In genomic region chr4:3224971-3225850, GRCh38 we compare ENCODE assay signal across 26 cellular contexts. TPM values are rescaled to one million over a fixed set of nuclear protein-coding genes. Genes with fewer than 3 reads are reported as not detected.
A peak's percentile ranks its signal among the peaks of the same experiment; 100 is the strongest.
DNase-seq lines count a peak whose midpoint lies in the region; ATAC-seq and TF ChIP-seq lines count a peak whose summit lies in the region.
"Had no signal": no experiment of that assay in that cellular context is flagged by ENCODE, and none has a peak within 500 bp of the region (broad histone marks: within the 10 kb centered on the region; RNA-seq: fewer than 3 reads in every experiment).

No MANE protein-coding gene starts in this region.

- H3K79me1 ChIP-seq in neuronal stem cell (ENCODE audit: low read depth, low read length), result peaks cover 5% of the 10 kb centered on the region

- no peak overlapping the region for H4K91ac ChIP-seq in neuronal stem cell (ENCODE audit: low read depth, low read length, poor library complexity)

- no peaks in the 10 kb centered on the region for H3F3A ChIP-seq in smooth muscle cell (ENCODE audit: low read depth)

- no peak for TF ChIP-seq CTCF in cardiac muscle cell (IDR thresholded peaks at IDR 0.05; ENCODE audit: low read depth, low read length)
- TF ChIP-seq CTCF in smooth muscle cell (IDR thresholded peaks at IDR 0.05; ENCODE audit: borderline replicate concordance, insufficient read depth, poor library complexity, severe bottlenecking), result no peak

- WGBS in right cardiac atrium, result 78% methylated on average over 23 of the region's 23 CpGs
- WGBS in neuronal stem cell (ENCODE audit: extremely low coverage in 2 of 2, insufficient read length in 2 of 2, insufficient replicate concordance in 1 of 2), 2 donors, result no CpG with 5 or more reads among the region's 23 CpGs
- 98% methylated on average over 21 of the region's 23 CpGs for WGBS in smooth muscle cell (ENCODE audit: low lambda C conversion rate)

- no peak overlapping the region for H2BK15ac ChIP-seq in neuronal stem cell (ENCODE audit: low read length)

- H3K4me1 ChIP-seq in right cardiac atrium (ENCODE audit: control insufficient read depth, insufficient read depth, low read length) (no peaks in the 10 kb centered on the region), cardiac muscle cell (ENCODE audit: low read depth) (peaks cover 7% of the 10 kb centered on the region), neuronal stem cell (ENCODE audit: control insufficient read depth in 2 of 2, insufficient read depth in 1 of 2, low read depth in 1 of 2, low read length in 2 of 2) (no peaks in the 10 kb centered on the region), smooth muscle cell (ENCODE audit: low read depth) (no peaks in the 10 kb centered on the region)
- H3K4me1 ChIP-seq: colonic mucosa had no signal

- peak; percentile 23 for DNase-seq in Right ventricle myocardium superior
- no peak for DNase-seq in right cardiac atrium
- peak in 1 of 2 donors; percentile 53 for DNase-seq in cardiac muscle cell (ENCODE audit: low read depth in 1 of 2, low spot score in 1 of 2)
- no peak for DNase-seq in neuronal stem cell (ENCODE audit: low spot score)
- no peak for DNase-seq in smooth muscle cell (lab: John Stamatoyannopoulos, UW; ENCODE audit: unreplicated experiment)
- no peak for DNase-seq in NK-92 treated with Interleukin-12 subunit alpha and Interleukin-12 subunit beta, amount 100 ng/mL, for 24 hours (lab: John Stamatoyannopoulos, UW)
- no peak for DNase-seq in HK-2 (ENCODE audit: unreplicated experiment)
- DNase-seq: activated CD4-positive, alpha-beta memory T cell treated with anti-CD3 and anti-CD28 coated beads for 36 hours; activated CD8-positive, alpha-beta memory T cell treated with anti-CD3 and anti-CD28 coated beads, Interleukin-2, amount 50 U/mL, for 4 hours; activated naive CD4-positive, alpha-beta T cell treated with anti-CD3 and anti-CD28 coated beads for 36 hours; brain microvascular endothelial cell; CD8-positive, alpha-beta T cell; colonic mucosa; effector CD8-positive, alpha-beta T cell; glutamatergic neuron; islet precursor cell; MM.1S; natural killer cell; NCI-H2081 treated with DMSO at 0.1 percent for 48 hours; NCI-H2227 treated with DMSO at 0.1 percent for 48 hours; NCI-H526 treated with DMSO at 0.1 percent for 48 hours; small intestine; stimulated activated CD4-positive, alpha-beta T cell treated with anti-CD3 and anti-CD28 coated beads, Interleukin-1b, Interleukin-23, amount 100 ng/mL, for 48 hours; stimulated activated naive CD8-positive, alpha-beta T cell treated with anti-CD3 and anti-CD28 coated beads, Interleukin-15, Interleukin-2, amounts not matched to agents 100 U/mL and 50 U/mL, for 24 hours had no signal

- H3K79me2 ChIP-seq in smooth muscle cell (ENCODE audit: low read depth), result no peaks in the 10 kb centered on the region

- H3K23ac ChIP-seq in neuronal stem cell (ENCODE audit: low read depth, low read length, poor library complexity), result no peak overlapping the region

- no peak overlapping the region for H3K4ac ChIP-seq in neuronal stem cell (ENCODE audit: low read length)

- H3K27ac ChIP-seq in right cardiac atrium (ENCODE audit: low read length) (no peak overlapping the region), cardiac muscle cell (peak overlapping the region; percentile 49), neuronal stem cell (replicated peaks; ENCODE audit: low read length) (no peak overlapping the region), smooth muscle cell (ENCODE audit: low read depth) (no peak overlapping the region)
- H3K27ac ChIP-seq: brain microvascular endothelial cell had no signal

- no peaks in the 10 kb centered on the region for H4K20me1 ChIP-seq in smooth muscle cell (ENCODE audit: low read depth)

- no peak overlapping the region for H4K8ac ChIP-seq in neuronal stem cell (ENCODE audit: low read depth, low read length)

- no peaks in the 10 kb centered on the region for H3K27me3 ChIP-seq in right cardiac atrium (ENCODE audit: control insufficient read depth, insufficient read depth)
- H3K27me3 ChIP-seq in cardiac muscle cell, result no peaks in the 10 kb centered on the region
- peaks cover 0 to 2% (median 0%) of the 10 kb centered on the region in 3 experiments for H3K27me3 ChIP-seq in neuronal stem cell (ENCODE audit: control insufficient read depth in 3 of 3, insufficient read depth in 3 of 3, low read depth in 1 of 3, low read length in 3 of 3)
- H3K27me3 ChIP-seq in smooth muscle cell (ENCODE audit: low read depth), result no peaks in the 10 kb centered on the region
- H3K27me3 ChIP-seq: brain microvascular endothelial cell, colonic mucosa had no signal

- H2BK5ac ChIP-seq in neuronal stem cell (ENCODE audit: low read length), result peak overlapping the region; percentile 1

- H3K4me3 ChIP-seq in right cardiac atrium (ENCODE audit: low read length) (no peak overlapping the region), cardiac muscle cell (no peak overlapping the region), neuronal stem cell (ENCODE audit: low read length in 2 of 2) (no peak overlapping the region), smooth muscle cell (no peak overlapping the region)
- H3K4me3 ChIP-seq: colonic mucosa, mucosa of descending colon had no signal

- ATAC-seq in Right ventricle myocardium superior (ENCODE audit: poor library complexity), result no peak
- ATAC-seq in right cardiac atrium, result no peak
- ATAC-seq: CD8-positive, alpha-beta T cell; HCT116; natural killer cell; stimulated activated naive CD8-positive, alpha-beta T cell treated with anti-CD3 and anti-CD28 coated beads, Interleukin-15, Interleukin-2, amounts not matched to agents 100 U/mL and 50 U/mL, for 24 hours had no signal

- no peak overlapping the region for H2AK5ac ChIP-seq in neuronal stem cell (ENCODE audit: low read depth, low read length)

- H3K9ac ChIP-seq in neuronal stem cell (ENCODE audit: low read depth, low read length, poor library complexity) (no peak overlapping the region), smooth muscle cell (ENCODE audit: low read depth) (no peak overlapping the region)

- no peak overlapping the region for H2BK12ac ChIP-seq in neuronal stem cell (ENCODE audit: low read length)

- no peak overlapping the region for H2BK120ac ChIP-seq in neuronal stem cell (ENCODE audit: low read depth, low read length)

- H2AFZ ChIP-seq in neuronal stem cell (ENCODE audit: low read length), result no peak overlapping the region
- H2AFZ ChIP-seq in smooth muscle cell (ENCODE audit: low read depth), result no peak overlapping the region

- H3K14ac ChIP-seq in neuronal stem cell (ENCODE audit: low read length), result no peak overlapping the region

- no peaks in the 10 kb centered on the region for H3K9me3 ChIP-seq in right cardiac atrium (ENCODE audit: control insufficient read depth, low read length)
- no peaks in the 10 kb centered on the region for H3K9me3 ChIP-seq in cardiac muscle cell (ENCODE audit: low read depth)
- H3K9me3 ChIP-seq in neuronal stem cell (replicated peaks in 1 of 2; ENCODE audit: control insufficient read depth in 2 of 2, insufficient read depth in 1 of 2, low read depth in 1 of 2, low read length in 2 of 2), result peaks cover 0 to 11% of the 10 kb centered on the region in 2 donors
- no peaks in the 10 kb centered on the region for H3K9me3 ChIP-seq in smooth muscle cell (replicated peaks; ENCODE audit: low read depth)
- H3K9me3 ChIP-seq: colonic mucosa, mucosa of descending colon had no signal

- H3K18ac ChIP-seq in neuronal stem cell (ENCODE audit: low read length), result no peak overlapping the region

- H3K36me3 ChIP-seq in cardiac muscle cell, result peaks cover 34% of the 10 kb centered on the region
- H3K36me3 ChIP-seq in neuronal stem cell (replicated peaks in 1 of 2; ENCODE audit: control insufficient read depth in 2 of 2, insufficient read depth in 2 of 2, low read length in 2 of 2), result peaks cover 52 to 93% of the 10 kb centered on the region in 2 donors
- peaks cover 6% of the 10 kb centered on the region for H3K36me3 ChIP-seq in smooth muscle cell (ENCODE audit: low read depth)

- intact Hi-C loops in Right ventricle myocardium superior (cut with DNase I), result no loop called here
- intact Hi-C loops in right cardiac atrium (cut with DNase I), result no loop called here

- H3K4me2 ChIP-seq in neuronal stem cell (ENCODE audit: insufficient read depth, low read length, poor library complexity, severe bottlenecking) (no peak overlapping the region), smooth muscle cell (no peak overlapping the region)

RNA-seq across cellular contexts. Expression of gene MSANTD1, which starts 23.7 kb away (rescaled TPM):
- total RNA-seq in Right ventricle myocardium superior (0.54 TPM), right cardiac atrium (under 1 TPM; 0.23 to 0.40 (median 0.34) TPM), cardiac muscle cell (1.4 and 2.7 TPM in 2 replicates), smooth muscle cell (1.4 TPM in 2 replicates)
- polyA plus RNA-seq in right cardiac atrium (0.20 TPM), cardiac muscle cell (0.37 and 0.92 TPM in 2 replicates), smooth muscle cell (0.30 and 0.43 TPM in 2 replicates)
- 0.13 TPM for polyA plus RNA-seq in neuronal stem cell (2013, experiment 1 of 2)
- polyA plus RNA-seq in neuronal stem cell (2013, experiment 2 of 2), result 0.12 TPM
